Comparison of ENCODE assay signal across 22 cellular contexts in the genomic region with DNA sequence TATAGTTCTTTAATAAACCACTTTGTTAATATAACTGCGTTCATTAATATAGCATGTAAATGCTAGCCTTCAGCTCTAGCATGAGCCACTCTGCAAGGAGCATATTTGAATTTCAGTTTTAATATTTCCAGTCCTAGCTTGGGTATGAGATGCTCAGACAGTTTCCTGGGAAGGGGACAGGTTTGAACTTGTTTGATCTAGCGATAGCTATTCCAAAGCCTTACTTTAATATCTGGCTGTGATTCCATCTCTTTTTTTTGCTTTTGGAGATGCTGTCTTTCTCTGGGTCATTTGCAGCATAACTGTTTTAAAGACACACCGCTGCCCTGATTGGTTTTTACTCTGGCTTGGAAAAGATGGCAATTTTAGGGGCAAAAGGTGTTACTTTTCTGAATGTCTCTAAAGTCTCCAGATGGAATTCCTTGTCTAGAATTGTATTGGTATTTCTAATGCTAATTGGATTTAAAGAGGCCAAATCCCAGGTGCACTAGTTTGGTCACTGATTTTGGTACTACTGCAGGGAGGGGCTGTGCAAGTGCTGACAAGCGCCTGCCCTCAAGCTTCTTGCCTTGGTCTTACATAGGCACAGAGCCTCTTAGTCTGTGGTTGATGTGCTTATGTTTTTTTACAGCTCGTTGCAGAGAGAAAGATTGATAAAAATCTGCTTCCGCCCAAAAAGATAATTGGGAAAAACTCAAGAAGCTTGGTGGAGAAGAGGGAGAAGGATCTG. TPM values are rescaled to one million over a fixed set of nuclear protein-coding genes. Genes with fewer than 3 reads are reported as not detected.
DNase-seq lines count a peak whose midpoint lies in the region; ATAC-seq and TF ChIP-seq lines count a peak whose summit lies in the region.
"Had no signal": no experiment of that assay in that cellular context is flagged by ENCODE, and none has a peak within 500 bp of the region (broad histone marks: within the 10 kb centered on the region; RNA-seq: fewer than 3 reads in every experiment).

No MANE protein-coding gene starts in this region.

- no peak overlapping the region for H4K8ac ChIP-seq in mesenchymal stem cell (ENCODE audit: low read length)

- peaks cover 28% of the 10 kb centered on the region for H3K36me3 ChIP-seq in neural progenitor cell
- H3K36me3 ChIP-seq in mesenchymal stem cell (ENCODE audit: control insufficient read depth in 1 of 2, insufficient read depth in 2 of 2, low read depth in 1 of 2, low read length in 2 of 2): peaks cover 33 to 46% of the 10 kb centered on the region in 2 experiments

- H3K4ac ChIP-seq in mesenchymal stem cell (ENCODE audit: low read depth in 1 of 2, low read length in 2 of 2): no peak overlapping the region

- no peaks in the 10 kb centered on the region for H3K9me3 ChIP-seq in neural progenitor cell (ENCODE audit: low read depth)
- H3K9me3 ChIP-seq in mesenchymal stem cell (ENCODE audit: control insufficient read depth, low read length): no peaks in the 10 kb centered on the region
- H3K9me3 ChIP-seq: transverse colon had no signal

- no peak overlapping the region for H4K91ac ChIP-seq in mesenchymal stem cell (ENCODE audit: low read length)

- no peak overlapping the region for H3K14ac ChIP-seq in mesenchymal stem cell (ENCODE audit: low read length in 2 of 2)

- H3K4me2 ChIP-seq in neural progenitor cell (no peak overlapping the region), mesenchymal stem cell (ENCODE audit: low read length, poor library complexity, severe bottlenecking) (no peak overlapping the region)

- no peak overlapping the region for H3K4me3 ChIP-seq in neural progenitor cell
- H3K4me3 ChIP-seq in mesenchymal stem cell (ENCODE audit: insufficient read depth in 1 of 2, low read depth in 1 of 2, low read length in 2 of 2): no peak overlapping the region
- H3K4me3 ChIP-seq: transverse colon had no signal

- DNase-seq in activated CD8-positive, alpha-beta memory T cell treated with anti-CD3 and anti-CD28 coated beads, Interleukin-2, amount 10 ng/mL, durations not matched to agents 7 days and 5 days: no peak
- no peak for DNase-seq in activated CD8-positive, alpha-beta memory T cell treated with anti-CD3 and anti-CD28 coated beads, Interleukin-2, amount 50 U/mL, for 4 hours
- DNase-seq in NCI-H526 (lab: John Stamatoyannopoulos, UW): peak; percentile 53 to 68
- DNase-seq in endothelial cell (ENCODE audit: low spot score): no peak
- DNase-seq in neural progenitor cell (ENCODE audit: low spot score): no peak
- DNase-seq in GM19238 (ENCODE audit: insufficient read length, low spot score): no peak
- no peak for DNase-seq in mesenchymal stem cell
- DNase-seq: activated CD8-positive, alpha-beta T cell treated with anti-CD3 and anti-CD28 coated beads for 36 hours; amniotic stem cell; CD4-positive, alpha-beta memory T cell; effector memory CD8-positive, alpha-beta T cell; islet precursor cell; NCI-H1105 treated with DMSO at 0.1 percent for 48 hours; NCI-H774; PC-3; retina; stimulated activated CD4-positive, alpha-beta T cell treated with anti-CD3 and anti-CD28 coated beads, Interleukin-15, amount 100 ng/mL, for 24 hours; stimulated activated naive CD4-positive, alpha-beta T cell treated with Interleukin-2 at 50 U/mL for 16 hours; transverse colon had no signal

- peaks cover 54% of the 10 kb centered on the region for H4K20me1 ChIP-seq in neural progenitor cell (ENCODE audit: low read depth)

- H3K27ac ChIP-seq in neural progenitor cell (no peak overlapping the region), mesenchymal stem cell (ENCODE audit: low read length, poor library complexity, severe bottlenecking) (no peak overlapping the region)
- H3K27ac ChIP-seq: transverse colon had no signal

- CTCF ChIA-PET in activated CD8-positive, alpha-beta memory T cell treated with anti-CD3 and anti-CD28 coated beads, Interleukin-2, amount 10 ng/mL, durations not matched to agents 7 days and 5 days (lab: Charles Lee): interaction anchor here (1.4 to 3.9 kb wide), 3 partner anchors 10 to 46 kb away, joined by 3 to 33 read pairs (median 13); partner anchors contain the start of gene SEMA3G

- peaks cover 19% of the 10 kb centered on the region for H3K79me1 ChIP-seq in mesenchymal stem cell (replicated peaks; ENCODE audit: low read length, poor library complexity, severe bottlenecking)

- H3F3A ChIP-seq in neural progenitor cell (ENCODE audit: low read depth): peaks cover 27% of the 10 kb centered on the region

- peaks cover 25% of the 10 kb centered on the region for H3K4me1 ChIP-seq in neural progenitor cell
- H3K4me1 ChIP-seq in mesenchymal stem cell (ENCODE audit: control insufficient read depth, insufficient read depth, low read depth, low read length): peaks cover 20% of the 10 kb centered on the region

- ATAC-seq in activated CD8-positive, alpha-beta memory T cell treated with anti-CD3 and anti-CD28 coated beads, Interleukin-2, amount 10 ng/mL, durations not matched to agents 7 days and 5 days: no peak
- ATAC-seq in HG03095 (IDR thresholded peaks at IDR 0.05; ENCODE audit: unreplicated experiment): no peak
- ATAC-seq: activated CD8-positive, alpha-beta T cell treated with anti-CD3 and anti-CD28 coated beads for 36 hours; activated T-helper 17 cell treated with anti-CD3 and anti-CD28 coated beads, Interleukin-2, amount 50 U/mL, for 72 hours; PC-3 had no signal

- WGBS in mesenchymal stem cell: 100% methylated on average over 5 of the region's 6 CpGs

- H3K27me3 Mint-ChIP-seq in activated CD8-positive, alpha-beta memory T cell treated with anti-CD3 and anti-CD28 coated beads, Interleukin-2, amount 10 ng/mL, durations not matched to agents 7 days and 5 days: no peaks in the 10 kb centered on the region
- H3K27me3 Mint-ChIP-seq in endothelial cell (ENCODE audit: unreplicated experiment) (peaks cover 9% of the 10 kb centered on the region), neural progenitor cell (ENCODE audit: insufficient read depth, low read depth) (peaks cover 11% of the 10 kb centered on the region)
- H3K27me3 Mint-ChIP-seq: activated CD8-positive, alpha-beta T cell treated with anti-CD3 and anti-CD28 coated beads for 36 hours; activated T-helper 17 cell treated with anti-CD3 and anti-CD28 coated beads, Interleukin-2, amount 50 U/mL, for 72 hours; CD4-positive, alpha-beta memory T cell; effector memory CD8-positive, alpha-beta T cell; memory B cell had no signal

- H3K4me3 Mint-ChIP-seq in activated CD8-positive, alpha-beta memory T cell treated with anti-CD3 and anti-CD28 coated beads, Interleukin-2, amount 10 ng/mL, durations not matched to agents 7 days and 5 days: no peak overlapping the region
- H3K4me3 Mint-ChIP-seq in endothelial cell (ENCODE audit: unreplicated experiment): peak overlapping the region; percentile 100
- peak overlapping the region; percentile 38 for H3K4me3 Mint-ChIP-seq in neural progenitor cell
- H3K4me3 Mint-ChIP-seq: activated CD8-positive, alpha-beta T cell treated with anti-CD3 and anti-CD28 coated beads for 36 hours; memory B cell had no signal

- H3K4me1 Mint-ChIP-seq in activated CD8-positive, alpha-beta memory T cell treated with anti-CD3 and anti-CD28 coated beads, Interleukin-2, amount 10 ng/mL, durations not matched to agents 7 days and 5 days: peaks cover 44% of the 10 kb centered on the region
- H3K4me1 Mint-ChIP-seq in endothelial cell (ENCODE audit: unreplicated experiment) (peaks cover 32% of the 10 kb centered on the region), neural progenitor cell (peaks cover 33% of the 10 kb centered on the region)

- H2AK5ac ChIP-seq in mesenchymal stem cell (ENCODE audit: low read length, severe bottlenecking): no peak overlapping the region

- H2BK5ac ChIP-seq in mesenchymal stem cell (ENCODE audit: low read depth, low read length, poor library complexity, severe bottlenecking): no peak overlapping the region

- H3K36me3 Mint-ChIP-seq in activated CD8-positive, alpha-beta memory T cell treated with anti-CD3 and anti-CD28 coated beads, Interleukin-2, amount 10 ng/mL, durations not matched to agents 7 days and 5 days: peaks cover 10% of the 10 kb centered on the region
- H3K36me3 Mint-ChIP-seq in endothelial cell (ENCODE audit: low read depth, unreplicated experiment) (peaks cover 30% of the 10 kb centered on the region), neural progenitor cell (peaks cover 24% of the 10 kb centered on the region)

- H3K9ac ChIP-seq in neural progenitor cell (no peak overlapping the region), mesenchymal stem cell (ENCODE audit: low read length) (no peak overlapping the region)

- no peak overlapping the region for H2BK12ac ChIP-seq in mesenchymal stem cell (ENCODE audit: low read length in 2 of 2)

- H3K27me3 ChIP-seq in neural progenitor cell (no peaks in the 10 kb centered on the region), mesenchymal stem cell (ENCODE audit: control insufficient read depth in 1 of 2, insufficient read depth in 1 of 2, low read length in 2 of 2) (no peaks in the 10 kb centered on the region)
- H3K27me3 ChIP-seq: transverse colon had no signal

- H3K23ac ChIP-seq in mesenchymal stem cell (ENCODE audit: low read length in 2 of 2): no peak overlapping the region

- no peak overlapping the region for H2BK120ac ChIP-seq in mesenchymal stem cell (ENCODE audit: low read depth, low read length)

- no peak overlapping the region for H3K18ac ChIP-seq in mesenchymal stem cell (ENCODE audit: low read depth in 1 of 2, low read length in 2 of 2)

- H3K27ac Mint-ChIP-seq in activated CD8-positive, alpha-beta memory T cell treated with anti-CD3 and anti-CD28 coated beads, Interleukin-2, amount 10 ng/mL, durations not matched to agents 7 days and 5 days: peak overlapping the region; percentile 4
- H3K27ac Mint-ChIP-seq in endothelial cell (ENCODE audit: unreplicated experiment) (no peak overlapping the region), neural progenitor cell (no peak overlapping the region)

- TF ChIP-seq CTCF in endothelial cell (IDR thresholded peaks at IDR 0.05; ENCODE audit: unreplicated experiment): no peak
- no peak for TF ChIP-seq CTCF in neural progenitor cell (IDR thresholded peaks at IDR 0.05)

- no peaks in the 10 kb centered on the region for H3K9me3 Mint-ChIP-seq in activated CD8-positive, alpha-beta memory T cell treated with anti-CD3 and anti-CD28 coated beads, Interleukin-2, amount 10 ng/mL, durations not matched to agents 7 days and 5 days (ENCODE audit: low read depth)
- no peaks in the 10 kb centered on the region for H3K9me3 Mint-ChIP-seq in endothelial cell (ENCODE audit: unreplicated experiment)
- no peaks in the 10 kb centered on the region for H3K9me3 Mint-ChIP-seq in neural progenitor cell
- H3K9me3 Mint-ChIP-seq: activated CD8-positive, alpha-beta T cell treated with anti-CD3 and anti-CD28 coated beads for 36 hours; activated T-helper 17 cell treated with anti-CD3 and anti-CD28 coated beads, Interleukin-2, amount 50 U/mL, for 72 hours; CD4-positive, alpha-beta memory T cell; effector memory CD8-positive, alpha-beta T cell; memory B cell had no signal

- no peak overlapping the region for H2BK15ac ChIP-seq in mesenchymal stem cell (ENCODE audit: low read depth, poor library complexity, severe bottlenecking)

- no peak overlapping the region for H2AFZ ChIP-seq in neural progenitor cell (replicated peaks)
- H2AFZ ChIP-seq in mesenchymal stem cell (ENCODE audit: low read depth, low read length): no peak overlapping the region

- H3K79me2 ChIP-seq in neural progenitor cell (ENCODE audit: low read depth): peaks cover 72% of the 10 kb centered on the region

RNA-seq across cellular contexts. Expression of gene NISCH, which starts 2.8 kb away (rescaled TPM):
- 10 to 100 TPM; 72.9 to 84.1 TPM for total RNA-seq in activated CD8-positive, alpha-beta memory T cell treated with anti-CD3 and anti-CD28 coated beads, Interleukin-2, amount 10 ng/mL, durations not matched to agents 7 days and 5 days
- total RNA-seq in endothelial cell (ENCODE audit: unreplicated experiment): 261 TPM
- total RNA-seq in neural progenitor cell (ENCODE audit: low replicate concordance): 80.5 and 146 TPM in 2 replicates
- polyA plus RNA-seq in mesenchymal stem cell (2013, experiment 1 of 2): 55.5 TPM
- 49.9 TPM for polyA plus RNA-seq in mesenchymal stem cell (2013, experiment 2 of 2)

RNA-seq across cellular contexts. Expression of gene TNNC1, which starts 4.4 kb away (rescaled TPM):
- 1 to 10 TPM; 1.4 to 2.6 TPM for total RNA-seq in activated CD8-positive, alpha-beta memory T cell treated with anti-CD3 and anti-CD28 coated beads, Interleukin-2, amount 10 ng/mL, durations not matched to agents 7 days and 5 days
- total RNA-seq in endothelial cell (ENCODE audit: unreplicated experiment) (0.67 TPM), neural progenitor cell (ENCODE audit: low replicate concordance) (0.67 and 5.8 TPM in 2 replicates)
- polyA plus RNA-seq in mesenchymal stem cell (2013, experiment 1 of 2): 0.86 TPM
- 0.79 TPM for polyA plus RNA-seq in mesenchymal stem cell (2013, experiment 2 of 2)

RNA-seq across cellular contexts. Expression of gene SEMA3G, which starts 13.3 kb away (rescaled TPM):
- under 1 TPM; 0.28 to 0.38 TPM for total RNA-seq in activated CD8-positive, alpha-beta memory T cell treated with anti-CD3 and anti-CD28 coated beads, Interleukin-2, amount 10 ng/mL, durations not matched to agents 7 days and 5 days
- total RNA-seq in endothelial cell (ENCODE audit: unreplicated experiment) (175 TPM), neural progenitor cell (ENCODE audit: low replicate concordance) (0.79 and 3.4 TPM in 2 replicates)
- 0.08 TPM for polyA plus RNA-seq in mesenchymal stem cell (2013, experiment 1 of 2)
- 0.05 TPM for polyA plus RNA-seq in mesenchymal stem cell (2013, experiment 2 of 2)
- total RNA-seq: activated CD8-positive, alpha-beta T cell treated with anti-CD3 and anti-CD28 coated beads for 36 hours had no signal

RNA-seq across cellular contexts. Expression of gene STAB1, which starts 36.9 kb away (rescaled TPM):
- not detected for total RNA-seq in activated CD8-positive, alpha-beta memory T cell treated with anti-CD3 and anti-CD28 coated beads, Interleukin-2, amount 10 ng/mL, durations not matched to agents 7 days and 5 days
- total RNA-seq in endothelial cell (ENCODE audit: unreplicated experiment) (866 TPM), neural progenitor cell (ENCODE audit: low replicate concordance) (0.06 TPM in 1 of 2 replicates, not detected in the other)
- polyA plus RNA-seq in mesenchymal stem cell (2013, experiment 1 of 2): not detected
- polyA plus RNA-seq in mesenchymal stem cell (2013, experiment 2 of 2): 0.04 TPM
- polyA plus RNA-seq: CD4-positive, alpha-beta memory T cell had no signal

RNA-seq across cellular contexts. Expression of gene PHF7, which starts 47.7 kb away (rescaled TPM):
- 10 to 100 TPM; 12.9 to 26.5 TPM for total RNA-seq in activated CD8-positive, alpha-beta memory T cell treated with anti-CD3 and anti-CD28 coated beads, Interleukin-2, amount 10 ng/mL, durations not matched to agents 7 days and 5 days
- total RNA-seq in endothelial cell (ENCODE audit: unreplicated experiment): 15.9 TPM
- 9.9 and 13.0 TPM in 2 replicates for total RNA-seq in neural progenitor cell (ENCODE audit: low replicate concordance)
- 5.6 TPM for polyA plus RNA-seq in mesenchymal stem cell (2013, experiment 1 of 2)
- 5.8 TPM for polyA plus RNA-seq in mesenchymal stem cell (2013, experiment 2 of 2)

Comparison
In these comparisons a context has a peak if more than half of its experiments do, and no peak if none do; other contexts are left out.
1. DNase-seq: peak in NCI-H526 (2 of 2); none in activated CD8-positive, alpha-beta memory T cell treated with anti-CD3 and anti-CD28 coated beads, Interleukin-2, amount 10 ng/mL, durations not matched to agents 7 days and 5 days (single experiment), activated CD8-positive, alpha-beta memory T cell treated with anti-CD3 and anti-CD28 coated beads, Interleukin-2, amount 50 U/mL, for 4 hours (single experiment), endothelial cell (single experiment), neural progenitor cell (single experiment), GM19238 (single experiment) and mesenchymal stem cell (single experiment).
2. RNA of gene SEMA3G, which starts 13.3 kb away (total RNA-seq): 175 TPM in endothelial cell (single experiment); 0.79 to 3.4 TPM in neural progenitor cell and 0.28 to 0.38 TPM in activated CD8-positive, alpha-beta memory T cell treated with anti-CD3 and anti-CD28 coated beads, Interleukin-2, amount 10 ng/mL, durations not matched to agents 7 days and 5 days; every median in the first group is over 10 times any median in the second.